In genomic region chr1:84668185-84668584, GRCh38 we compare ENCODE assay signal across 10 cellular contexts. TPM values are rescaled to one million over a fixed set of nuclear protein-coding genes. Genes with fewer than 3 reads are reported as not detected.
DNase-seq lines count a peak whose midpoint lies in the region; ATAC-seq, FAIRE-seq and TF ChIP-seq lines count a peak whose summit lies in the region.
"Had no signal": no experiment of that assay in that cellular context is flagged by ENCODE, and none has a peak within 500 bp of the region (broad histone marks: within the 10 kb centered on the region; RNA-seq: fewer than 3 reads in every experiment).

No MANE protein-coding gene starts in this region.

- peak in 1 of 2 experiments; percentile 19 for DNase-seq in A549 (ENCODE audit: low read depth in 1 of 2, low spot score in 1 of 2)
- no peak for DNase-seq in GM10266 (ENCODE audit: extremely low spot score)
- DNase-seq in OCI-LY7 (ENCODE audit: low spot score) = peak; percentile 10
- DNase-seq in fibroblast of peridontal ligament (ENCODE audit: extremely low read depth) = peak; percentile 37
- no peak for DNase-seq in Right ventricle myocardium inferior (ENCODE audit: missing footprints)
- DNase-seq in NCI-H510A (lab: John Stamatoyannopoulos, UW) = no peak
- no peak for DNase-seq in mesenteric fat pad (ENCODE audit: low spot score)
- DNase-seq: NCI-H345 had no signal

- H3K27ac ChIP-seq in A549 = no peak overlapping the region
- no peak overlapping the region for H3K27ac ChIP-seq in OCI-LY7 (ENCODE audit: low read depth, low read length, poor library complexity, severe bottlenecking)
- H3K27ac ChIP-seq: hepatocyte had no signal

- H3K9me2 ChIP-seq in OCI-LY7 (ENCODE audit: insufficient read depth, low read length) = no peaks in the 10 kb centered on the region

- H3K4me1 ChIP-seq in A549 (no peaks in the 10 kb centered on the region), OCI-LY7 (ENCODE audit: insufficient read depth, low read length, poor library complexity, severe bottlenecking) (no peaks in the 10 kb centered on the region)

- peak in 1 of 2 experiments; percentile 23; a peak in 2 of 5 replicates for TF ChIP-seq RAD21 in A549 (conservative IDR thresholded peaks at IDR 0.05 in 1 of 2, IDR thresholded peaks at IDR 0.05 in 1 of 2)

- no peaks in the 10 kb centered on the region for H3K9me3 ChIP-seq in A549
- no peaks in the 10 kb centered on the region for H3K9me3 ChIP-seq in OCI-LY7 (ENCODE audit: low read length)

- H3K4me3 ChIP-seq in A549 (no peak overlapping the region), OCI-LY7 (ENCODE audit: low read depth, low read length, poor library complexity, severe bottlenecking) (no peak overlapping the region)
- H3K4me3 ChIP-seq: hepatocyte had no signal

- no peaks in the 10 kb centered on the region for H4K20me1 ChIP-seq in OCI-LY7 (ENCODE audit: insufficient read depth, low read length)

- WGBS in A549 (ENCODE audit: missing lambda C conversion rate) = 91% methylated on average over 1 of the region's 1 CpG

- no peak for TF ChIP-seq POLR2A in A549 (IDR thresholded peaks at IDR 0.05; ENCODE audit: low read length)

- TF ChIP-seq CTCF in A549 (IDR thresholded peaks at IDR 0.05) (0 out of 3 replicates have a peak, but pooled peaks have one; percentile 6), GM10266 (IDR thresholded peaks at IDR 0.05; ENCODE audit: control insufficient read depth, insufficient read depth, low read depth, missing control alignments) (peak; percentile 11), OCI-LY7 (conservative IDR thresholded peaks at IDR 0.05; ENCODE audit: low read length) (peak; percentile 67)

- H3K36me3 ChIP-seq in OCI-LY7 (ENCODE audit: insufficient read depth, low read length) = peaks cover 44% of the 10 kb centered on the region

- TF ChIP-seq EP300 in A549 (IDR thresholded peaks at IDR 0.05) = no peak

- CTCF ChIA-PET in A549 (lab: Yijun Ruan, JAX) (interaction anchor here (0.6 to 1.0 kb wide), 2 partner anchors 9 to 56 kb away, joined by 3 to 4 read pairs; no protein-coding TSS in a partner anchor), OCI-LY7 (lab: Charles Lee; ENCODE audit: unreplicated experiment) (no interaction called here)

- POLR2A ChIA-PET in A549 (lab: Yijun Ruan, JAX) (no interaction called here), OCI-LY7 (lab: Charles Lee) (interaction anchor here (0.6 to 1.4 kb wide), 4 partner anchors 11 to 1914 kb away, joined by 3 to 4 read pairs (median 3); no protein-coding TSS in a partner anchor)

- H3K4me2 ChIP-seq in A549 = no peak overlapping the region
- H3K4me2 ChIP-seq in OCI-LY7 (ENCODE audit: low read length) = no peak overlapping the region
- H3K4me2 ChIP-seq: hepatocyte had no signal

- ATAC-seq in A549 (peak; percentile 56 to 68; a peak in 5 of 6 replicates), GM19351 (IDR thresholded peaks at IDR 0.05; ENCODE audit: unreplicated experiment) (no peak), Right ventricle myocardium inferior (no peak)

- intact Hi-C loops in OCI-LY7 (cut with micrococcal nuclease; ENCODE audit: unreplicated experiment) (no loop called here), Right ventricle myocardium inferior (cut with DNase I) (no loop called here)

- no TSS peak for BruUV-seq in OCI-LY7 (replicated peaks; lab: Mats Ljungman, UMichigan)

- H3K79me2 ChIP-seq in OCI-LY7 (ENCODE audit: insufficient read depth, low read depth, low read length) = no peaks in the 10 kb centered on the region

- no peak overlapping the region for H2AFZ ChIP-seq in OCI-LY7 (ENCODE audit: low read length)
- H2AFZ ChIP-seq: hepatocyte had no signal

- no peak for FAIRE-seq in A549 (lab: Jason Lieb, UNC)

TF ChIP-seq in A549, 52 proteins besides CTCF, POLR2A, EP300 and RAD21:
- TF ChIP-seq, protein P1, sequence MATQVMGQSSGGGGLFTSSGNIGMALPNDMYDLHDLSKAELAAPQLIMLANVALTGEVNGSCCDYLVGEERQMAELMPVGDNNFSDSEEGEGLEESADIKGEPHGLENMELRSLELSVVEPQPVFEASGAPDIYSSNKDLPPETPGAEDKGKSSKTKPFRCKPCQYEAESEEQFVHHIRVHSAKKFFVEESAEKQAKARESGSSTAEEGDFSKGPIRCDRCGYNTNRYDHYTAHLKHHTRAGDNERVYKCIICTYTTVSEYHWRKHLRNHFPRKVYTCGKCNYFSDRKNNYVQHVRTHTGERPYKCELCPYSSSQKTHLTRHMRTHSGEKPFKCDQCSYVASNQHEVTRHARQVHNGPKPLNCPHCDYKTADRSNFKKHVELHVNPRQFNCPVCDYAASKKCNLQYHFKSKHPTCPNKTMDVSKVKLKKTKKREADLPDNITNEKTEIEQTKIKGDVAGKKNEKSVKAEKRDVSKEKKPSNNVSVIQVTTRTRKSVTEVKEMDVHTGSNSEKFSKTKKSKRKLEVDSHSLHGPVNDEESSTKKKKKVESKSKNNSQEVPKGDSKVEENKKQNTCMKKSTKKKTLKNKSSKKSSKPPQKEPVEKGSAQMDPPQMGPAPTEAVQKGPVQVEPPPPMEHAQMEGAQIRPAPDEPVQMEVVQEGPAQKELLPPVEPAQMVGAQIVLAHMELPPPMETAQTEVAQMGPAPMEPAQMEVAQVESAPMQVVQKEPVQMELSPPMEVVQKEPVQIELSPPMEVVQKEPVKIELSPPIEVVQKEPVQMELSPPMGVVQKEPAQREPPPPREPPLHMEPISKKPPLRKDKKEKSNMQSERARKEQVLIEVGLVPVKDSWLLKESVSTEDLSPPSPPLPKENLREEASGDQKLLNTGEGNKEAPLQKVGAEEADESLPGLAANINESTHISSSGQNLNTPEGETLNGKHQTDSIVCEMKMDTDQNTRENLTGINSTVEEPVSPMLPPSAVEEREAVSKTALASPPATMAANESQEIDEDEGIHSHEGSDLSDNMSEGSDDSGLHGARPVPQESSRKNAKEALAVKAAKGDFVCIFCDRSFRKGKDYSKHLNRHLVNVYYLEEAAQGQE (IDR thresholded peaks at IDR 0.05) = no peak
- TF ChIP-seq NPAS2 (CRISPR knock-in tag; IDR thresholded peaks at IDR 0.05; ENCODE audit: borderline replicate concordance) (no peak), ZNF302 (CRISPR knock-in tag; IDR thresholded peaks at IDR 0.05) (no peak), ELK1 (IDR thresholded peaks at IDR 0.05; ENCODE audit: low read depth, low read length) (no peak), HEYL (CRISPR knock-in tag; IDR thresholded peaks at IDR 0.05) (no peak), CEBPB (IDR thresholded peaks at IDR 0.05) (no peak), CHD4 (IDR thresholded peaks at IDR 0.05; ENCODE audit: borderline replicate concordance) (no peak), MAZ (IDR thresholded peaks at IDR 0.05; ENCODE audit: borderline replicate concordance, low read depth, low read length) (no peak), MAFK (IDR thresholded peaks at IDR 0.05; ENCODE audit: partially characterized antibody) (no peak), NFE2L2 (conservative IDR thresholded peaks at IDR 0.05; ENCODE audit: low read length) (no peak), TP53 (CRISPR knock-in tag; IDR thresholded peaks at IDR 0.05) (no peak), HDAC2 (IDR thresholded peaks at IDR 0.05) (no peak)
TF ChIP-seq in A549: peak in this region for 0.

RNA-seq across cellular contexts. Expression of gene SSX2IP, which starts 22.1 kb away (rescaled TPM):
- polyA plus RNA-seq in A549 (2011; rRNA removed) = 14.7 and 20.6 TPM in 2 replicates
- 3.0 and 3.1 TPM in 2 replicates for polyA plus RNA-seq in A549 (2012; cell fraction: cytosol; rRNA removed)
- polyA plus RNA-seq in A549 (2012; cell fraction: nucleus; rRNA removed) = 1.7 and 2.4 TPM in 2 replicates
- 13.7 to 15.2 TPM (median 14.8 TPM) in 3 replicates for polyA plus RNA-seq in A549 (2017; fragmentation: RNase III; extraction: RNeasy Plus Mini Kit Qiagen cat#74134 plus additional on column Dnase treatment)
- polyA minus RNA-seq in A549 (2011; rRNA and poly(A)+ RNA removed) = 3.7 and 4.5 TPM in 2 replicates
- total RNA-seq in OCI-LY7 (2014; rRNA removed; shearing (Covaris generic)) = 24.1 and 29.9 TPM in 2 replicates
- 24.4 and 28.1 TPM in 2 replicates for total RNA-seq in OCI-LY7 (2022)
- total RNA-seq in Right ventricle myocardium inferior = 12.9 TPM
- total RNA-seq in mesenteric fat pad = 1.8 TPM

Comparison
In these comparisons a context has a peak if more than half of its experiments do, and no peak if none do; other contexts are left out.
1. ATAC-seq: peak in A549 (2 of 2); none in GM19351 (single experiment) and Right ventricle myocardium inferior (single experiment).
2. DNase-seq: peak in OCI-LY7 (single experiment) and fibroblast of peridontal ligament (single experiment); none in GM10266 (single experiment), Right ventricle myocardium inferior (single experiment), NCI-H510A (single experiment) and mesenteric fat pad (single experiment).
3. CTCF ChIP-seq: peak in every context shown above with its lines; median percentile 67 in OCI-LY7; 11 in GM10266; 6 in A549.